26 cellular contexts compared by ENCODE assay signal in genomic region chr15:27701956-27702355, GRCh38.
"Had no signal": no experiment of that assay in that cellular context is flagged by ENCODE, and none has a peak within 500 bp of the region (broad histone marks: within the 10 kb centered on the region; RNA-seq: fewer than 3 reads in every experiment).

No MANE protein-coding gene starts in this region.

- H2AFZ ChIP-seq: parathyroid adenoma had no signal

- H3K27me3 ChIP-seq: left lung, right atrium auricular region, tibial artery had no signal

- DNase-seq: activated CD4-positive, alpha-beta memory T cell treated with anti-CD3 and anti-CD28 coated beads, Interleukin-2, amount 10 ng/mL, durations not matched to agents 7 days and 5 days; activated CD4-positive, alpha-beta T cell treated with anti-CD3 and anti-CD28 coated beads, Interleukin-2, amount 10 ng/mL, durations not matched to agents 24 days and 14 days; activated CD4-positive, CD25-positive, alpha-beta regulatory T cell treated with anti-CD3 and anti-CD28 coated beads, Interleukin-2, amount 50 U/mL, for 72 hours; activated CD8-positive, alpha-beta memory T cell treated with anti-CD3 and anti-CD28 coated beads, Interleukin-2, amount 50 U/mL, for 48 hours; activated gamma-delta T cell treated with Interleukin-2 at 50 U/mL for 16 hours; activated naive CD4-positive, alpha-beta T cell treated with anti-CD3 and anti-CD28 coated beads, Interleukin-2, amount 50 U/mL, for 16 hours; activated T-cell treated with anti-CD3 and anti-CD28 coated beads, Interleukin-2, amount 50 U/mL, for 24 hours; amniotic stem cell; caudate nucleus; effector CD4-positive, alpha-beta T cell; foreskin melanocyte; kidney glomerular epithelial cell; left lung; nucleus accumbens; stimulated activated CD4-positive, alpha-beta T cell treated with anti-CD3 and anti-CD28 coated beads, Interleukin-15, amount 100 ng/mL, for 24 hours; stimulated activated CD4-positive, alpha-beta T cell treated with anti-CD3 and anti-CD28 coated beads, Interleukin-2, amount 100 ng/mL, for 24 hours; stimulated activated naive B cell treated with anti-CD40 and anti-IgM and Interleukin-4, amounts not matched to agents 10 μg/mL and 1 μg/mL and 100 μg/mL, for 72 hours; stomach; T-helper 17 cell; T1000; tibial artery; WERI-Rb-1 had no signal

- H3K27ac ChIP-seq: esophagus muscularis mucosa, left lung, parathyroid adenoma, right atrium auricular region, stomach, tibial artery, WERI-Rb-1 had no signal

- H3K4me1 ChIP-seq: esophagus muscularis mucosa, left lung, right atrium auricular region, stomach, tibial artery had no signal

- H3K4me3 ChIP-seq: esophagus muscularis mucosa, left lung, lung, right atrium auricular region, stomach, tibial artery had no signal

- H3K9me3 ChIP-seq: right atrium auricular region had no signal

- H3K9ac ChIP-seq: parathyroid adenoma had no signal

- H3K36me3 ChIP-seq: esophagus muscularis mucosa, left lung, right atrium auricular region, stomach, tibial artery, WERI-Rb-1 had no signal
